1 cellular context compared by ENCODE assay signal in the genomic region with DNA sequence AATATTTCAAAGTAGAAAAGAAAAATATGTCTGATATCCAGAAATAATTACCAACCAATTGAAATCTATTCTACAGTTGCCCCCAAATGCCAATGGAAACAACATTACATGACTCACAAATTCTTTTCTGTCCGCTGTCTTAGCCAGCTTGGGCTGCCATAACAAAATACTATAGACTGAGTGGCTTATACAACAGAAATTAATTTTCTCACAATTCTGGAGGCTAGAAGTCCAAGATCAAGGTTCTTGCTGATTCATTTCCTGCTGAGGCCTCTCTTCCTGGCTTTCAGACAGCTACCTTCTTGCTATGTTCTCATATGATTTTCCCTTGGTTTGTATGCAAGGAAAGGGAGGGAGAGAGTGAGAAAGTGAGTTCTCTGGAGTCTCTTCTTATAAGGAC.
TF ChIP-seq lines count a peak whose summit lies in the region.

No MANE protein-coding gene starts in this region.

TF ChIP-seq in SK-N-SH treated with all-trans-retinoic acid at 6 μM for 48 hours, 23 proteins besides CTCF, POLR2A, EP300 and RAD21 (continued from another document):
- TF ChIP-seq, protein P1, sequence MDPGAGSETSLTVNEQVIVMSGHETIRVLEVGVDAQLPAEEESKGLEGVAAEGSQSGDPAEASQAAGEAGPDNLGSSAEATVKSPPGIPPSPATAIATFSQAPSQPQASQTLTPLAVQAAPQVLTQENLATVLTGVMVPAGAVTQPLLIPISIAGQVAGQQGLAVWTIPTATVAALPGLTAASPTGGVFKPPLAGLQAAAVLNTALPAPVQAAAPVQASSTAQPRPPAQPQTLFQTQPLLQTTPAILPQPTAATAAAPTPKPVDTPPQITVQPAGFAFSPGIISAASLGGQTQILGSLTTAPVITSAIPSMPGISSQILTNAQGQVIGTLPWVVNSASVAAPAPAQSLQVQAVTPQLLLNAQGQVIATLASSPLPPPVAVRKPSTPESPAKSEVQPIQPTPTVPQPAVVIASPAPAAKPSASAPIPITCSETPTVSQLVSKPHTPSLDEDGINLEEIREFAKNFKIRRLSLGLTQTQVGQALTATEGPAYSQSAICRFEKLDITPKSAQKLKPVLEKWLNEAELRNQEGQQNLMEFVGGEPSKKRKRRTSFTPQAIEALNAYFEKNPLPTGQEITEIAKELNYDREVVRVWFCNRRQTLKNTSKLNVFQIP (CRISPR knock-in tag; IDR thresholded peaks at IDR 0.05; ENCODE audit: borderline replicate concordance, low read depth), result no peak
- TF ChIP-seq CSRNP3 (CRISPR knock-in tag; IDR thresholded peaks at IDR 0.05), result no peak
- no peak for TF ChIP-seq ZFP3 (CRISPR knock-in tag; IDR thresholded peaks at IDR 0.05)
- no peak for TF ChIP-seq PPARA (CRISPR knock-in tag; IDR thresholded peaks at IDR 0.05; ENCODE audit: borderline replicate concordance)
- TF ChIP-seq ZNF70 (CRISPR knock-in tag; IDR thresholded peaks at IDR 0.05), result no peak
